17 cellular contexts compared by ENCODE assay signal in the genomic region with DNA sequence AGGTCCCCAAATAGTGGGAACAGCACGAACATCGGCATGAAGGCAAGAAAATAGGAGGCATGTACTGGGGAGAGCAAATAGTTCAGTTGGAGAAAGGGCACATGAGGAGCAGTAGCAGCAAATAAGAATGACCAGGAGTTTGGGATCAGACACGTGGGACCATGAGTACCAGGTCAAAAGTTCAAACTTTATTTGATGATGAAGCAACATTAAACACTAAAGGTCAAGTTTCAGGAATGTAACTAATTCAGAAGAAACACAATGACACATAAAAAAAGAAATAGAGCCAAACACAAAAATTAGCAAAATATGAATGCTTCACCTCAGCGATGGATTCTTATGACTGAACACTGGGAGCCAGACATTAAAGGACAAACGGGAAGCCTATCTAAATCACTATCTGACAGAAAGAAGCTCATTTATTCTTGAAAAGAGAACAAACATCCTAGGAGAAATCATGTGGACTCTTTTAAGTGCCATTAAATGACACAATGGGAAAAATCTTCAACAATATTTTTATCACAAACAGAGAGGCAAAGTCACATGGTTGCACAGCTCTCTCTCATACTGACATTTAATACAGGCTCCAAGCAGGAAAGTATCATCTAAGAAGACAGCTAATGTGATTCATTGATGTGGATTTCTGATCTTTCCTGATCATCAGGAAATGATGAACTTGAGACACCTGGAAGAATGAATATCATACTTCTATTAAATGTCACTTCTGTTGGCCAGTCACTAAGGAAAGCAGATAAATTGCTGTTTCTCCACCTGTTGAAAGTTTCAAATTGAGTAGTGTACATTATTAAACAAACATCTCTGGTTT.
DNase-seq lines count a peak whose midpoint lies in the region; TF ChIP-seq lines count a peak whose summit lies in the region.
"Had no signal": no experiment of that assay in that cellular context is flagged by ENCODE, and none has a peak within 500 bp of the region (broad histone marks: within the 10 kb centered on the region; RNA-seq: fewer than 3 reads in every experiment).

No MANE protein-coding gene starts in this region.

- H3K27me3 ChIP-seq in SJCRH30, result no peaks in the 10 kb centered on the region
- H3K27me3 ChIP-seq: colonic mucosa, gastrocnemius medialis had no signal

- peaks cover 24% of the 10 kb centered on the region for H3K4me1 ChIP-seq in SJCRH30
- H3K4me1 ChIP-seq: colonic mucosa, gastrocnemius medialis had no signal

- no peaks in the 10 kb centered on the region for H3K27me3 Mint-ChIP-seq in osteocyte (ENCODE audit: unreplicated experiment)
- peaks cover 2% of the 10 kb centered on the region for H3K27me3 Mint-ChIP-seq in activated CD4-positive, alpha-beta T cell treated with anti-CD3 and anti-CD28 coated beads, Interleukin-2, amount 10 ng/mL, durations not matched to agents 24 days and 14 days
- H3K27me3 Mint-ChIP-seq: activated naive CD8-positive, alpha-beta T cell had no signal

- TF ChIP-seq CTCF in fibroblast of mammary gland (conservative IDR thresholded peaks at IDR 0.05; ENCODE audit: control insufficient read depth, insufficient read depth, low read depth, low read length) (no peak), osteocyte (IDR thresholded peaks at IDR 0.05) (no peak)

- no peak overlapping the region for H3K4me3 Mint-ChIP-seq in osteocyte (ENCODE audit: unreplicated experiment)
- H3K4me3 Mint-ChIP-seq in activated CD4-positive, alpha-beta T cell treated with anti-CD3 and anti-CD28 coated beads, Interleukin-2, amount 10 ng/mL, durations not matched to agents 24 days and 14 days, result no peak overlapping the region
- H3K4me3 Mint-ChIP-seq: activated naive CD8-positive, alpha-beta T cell; CD8-positive, alpha-beta T cell; naive B cell; WTC11 had no signal

- H3K27ac Mint-ChIP-seq in osteocyte (ENCODE audit: unreplicated experiment), result peak overlapping the region; percentile 89
- H3K27ac Mint-ChIP-seq in activated CD4-positive, alpha-beta T cell treated with anti-CD3 and anti-CD28 coated beads, Interleukin-2, amount 10 ng/mL, durations not matched to agents 24 days and 14 days, result no peak overlapping the region
- H3K27ac Mint-ChIP-seq: activated naive CD8-positive, alpha-beta T cell; CD8-positive, alpha-beta T cell; naive B cell; WTC11 had no signal

- H3K27ac ChIP-seq in SJCRH30, result peak overlapping the region; percentile 33
- H3K27ac ChIP-seq: colonic mucosa, gastrocnemius medialis had no signal

- H3K4me3 ChIP-seq in SJCRH30 (no peak overlapping the region), fibroblast of mammary gland (ENCODE audit: control insufficient read depth, low read depth, low read length) (no peak overlapping the region)
- H3K4me3 ChIP-seq: colonic mucosa, gastrocnemius medialis had no signal

- peaks cover 72% of the 10 kb centered on the region for H3K4me1 Mint-ChIP-seq in osteocyte (ENCODE audit: unreplicated experiment)
- no peaks in the 10 kb centered on the region for H3K4me1 Mint-ChIP-seq in activated CD4-positive, alpha-beta T cell treated with anti-CD3 and anti-CD28 coated beads, Interleukin-2, amount 10 ng/mL, durations not matched to agents 24 days and 14 days
- H3K4me1 Mint-ChIP-seq: naive B cell had no signal

- H3K36me3 Mint-ChIP-seq in osteocyte (ENCODE audit: unreplicated experiment), result no peaks in the 10 kb centered on the region
- no peaks in the 10 kb centered on the region for H3K36me3 Mint-ChIP-seq in activated CD4-positive, alpha-beta T cell treated with anti-CD3 and anti-CD28 coated beads, Interleukin-2, amount 10 ng/mL, durations not matched to agents 24 days and 14 days (ENCODE audit: low read depth)
- H3K36me3 Mint-ChIP-seq: activated naive CD8-positive, alpha-beta T cell; CD8-positive, alpha-beta T cell; naive B cell had no signal

- DNase-seq in GM04503 (ENCODE audit: low read depth), result peak; percentile 97
- no peak for DNase-seq in SJCRH30
- peak; percentile 83 for DNase-seq in fibroblast of mammary gland (ENCODE audit: low read depth)
- no peak for DNase-seq in osteocyte (ENCODE audit: extremely low spot score, unreplicated experiment)
- DNase-seq in AML-193 (lab: John Stamatoyannopoulos, UW), result no peak
- no peak for DNase-seq in activated gamma-delta T cell treated with Interleukin-2 at 50 U/mL for 16 hours
- no peak for DNase-seq in retina
- no peak for DNase-seq in activated CD4-positive, alpha-beta T cell treated with anti-CD3 and anti-CD28 coated beads, Interleukin-2, amount 10 ng/mL, durations not matched to agents 24 days and 14 days
- DNase-seq: CD8-positive, alpha-beta T cell; colonic mucosa; gastrocnemius medialis; islet precursor cell; naive B cell; NCI-H226; stimulated activated naive CD8-positive, alpha-beta T cell treated with anti-CD3 and anti-CD28 coated beads, Interleukin-15, Interleukin-2, amounts not matched to agents 100 U/mL and 50 U/mL, for 24 hours had no signal

- no peaks in the 10 kb centered on the region for H3K36me3 ChIP-seq in SJCRH30
- H3K36me3 ChIP-seq: colonic mucosa, gastrocnemius medialis had no signal

- peaks cover 7% of the 10 kb centered on the region for H3K9me3 Mint-ChIP-seq in osteocyte (ENCODE audit: unreplicated experiment)
- H3K9me3 Mint-ChIP-seq in activated CD4-positive, alpha-beta T cell treated with anti-CD3 and anti-CD28 coated beads, Interleukin-2, amount 10 ng/mL, durations not matched to agents 24 days and 14 days, result no peaks in the 10 kb centered on the region

- intact Hi-C loops in activated CD4-positive, alpha-beta T cell treated with anti-CD3 and anti-CD28 coated beads, Interleukin-2, amount 10 ng/mL, durations not matched to agents 24 days and 14 days (cut with micrococcal nuclease), result no loop called here

- H3K9me3 ChIP-seq in SJCRH30 (replicated peaks), result no peaks in the 10 kb centered on the region; the same call in 1 of the 2 replicates
- H3K9me3 ChIP-seq: colonic mucosa, gastrocnemius medialis had no signal

Comparison
In these comparisons a context has a peak if more than half of its experiments do, and no peak if none do; other contexts are left out.
1. DNase-seq: peak in GM04503 (single experiment) and fibroblast of mammary gland (single experiment); none in SJCRH30 (0 of 2), osteocyte (single experiment), AML-193 (0 of 2), activated gamma-delta T cell treated with Interleukin-2 at 50 U/mL for 16 hours (single experiment), retina (single experiment) and activated CD4-positive, alpha-beta T cell treated with anti-CD3 and anti-CD28 coated beads, Interleukin-2, amount 10 ng/mL, durations not matched to agents 24 days and 14 days (single experiment).